21 cellular contexts compared by ENCODE assay signal in the genomic region with DNA sequence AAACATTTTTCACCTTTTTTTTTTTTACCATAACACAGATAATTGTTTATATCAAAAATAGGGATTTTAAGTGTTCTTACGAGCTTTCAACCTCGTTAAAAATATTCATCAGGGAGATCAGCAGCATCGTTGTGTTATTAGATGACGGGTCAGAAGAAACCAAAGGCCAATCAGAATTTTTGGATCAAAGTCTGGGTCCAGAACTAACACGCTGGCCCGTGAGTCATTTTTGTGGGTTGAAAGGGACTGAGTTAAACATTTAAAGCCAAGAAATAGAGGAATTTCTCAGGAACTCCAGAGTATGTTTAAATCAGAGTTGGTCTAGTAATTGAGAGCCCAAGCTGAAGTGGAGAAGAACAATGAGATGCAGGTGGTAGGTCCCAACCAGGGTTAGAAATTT.
"Had no signal": no experiment of that assay in that cellular context is flagged by ENCODE, and none has a peak within 500 bp of the region (broad histone marks: within the 10 kb centered on the region; RNA-seq: fewer than 3 reads in every experiment).

No MANE protein-coding gene starts in this region.

- FAIRE-seq: astrocyte had no signal

- H3K27ac Mint-ChIP-seq: activated CD8-positive, alpha-beta T cell treated with anti-CD3 and anti-CD28 coated beads, Interleukin-2, amount 10 ng/mL, durations not matched to agents 7 days and 5 days; activated naive CD4-positive, alpha-beta T cell treated with anti-CD3 and anti-CD28 coated beads for 36 hours; activated naive CD8-positive, alpha-beta T cell; activated T-cell treated with anti-CD3 and anti-CD28 coated beads, Interleukin-2, amount 50 U/mL, for 24 hours; activated T-helper 1 cell treated with anti-CD3 and anti-CD28 coated beads, Interleukin-12 subunit alpha, Interleukin-12 subunit beta, Interleukin-2, Interleukin-4 antibody, amounts not matched to agents 30 ng/mL and 10 ng/mL and 1 ng/mL, durations not matched to agents 14 hours and 24 hours and 36 hours; T-helper 1 cell treated with Interleukin-12 subunit alpha and Interleukin-12 subunit beta and Interleukin-4 antibody, amounts not matched to agents 30 μg/mL and 1 μg/mL, for 36 hours had no signal

- H3K9me3 Mint-ChIP-seq: activated naive CD4-positive, alpha-beta T cell treated with anti-CD3 and anti-CD28 coated beads for 36 hours; activated T-helper 1 cell treated with anti-CD3 and anti-CD28 coated beads, Interleukin-12 subunit alpha, Interleukin-12 subunit beta, Interleukin-2, Interleukin-4 antibody, amounts not matched to agents 30 ng/mL and 10 ng/mL and 1 ng/mL, durations not matched to agents 14 hours and 24 hours and 36 hours; T-helper 1 cell treated with Interleukin-12 subunit alpha and Interleukin-12 subunit beta and Interleukin-4 antibody, amounts not matched to agents 30 μg/mL and 1 μg/mL, for 36 hours had no signal

- H3K36me3 Mint-ChIP-seq: activated naive CD8-positive, alpha-beta T cell had no signal

- H3K27ac ChIP-seq: brain microvascular endothelial cell, cardiac muscle cell, PC-9 had no signal

- H3K36me3 ChIP-seq: brain microvascular endothelial cell, cardiac muscle cell had no signal

- DNase-seq: activated CD4-positive, alpha-beta T cell treated with anti-CD3 and anti-CD28 coated beads for 4 hours; activated CD8-positive, alpha-beta T cell treated with anti-CD3 and anti-CD28 coated beads, Interleukin-2, amount 10 ng/mL, durations not matched to agents 7 days and 5 days; activated effector memory CD4-positive, alpha-beta T cell treated with Interleukin-2 at 50 U/mL for 16 hours; activated naive CD4-positive, alpha-beta T cell treated with anti-CD3 and anti-CD28 coated beads for 36 hours; activated T-cell treated with anti-CD3 and anti-CD28 coated beads, Interleukin-2, amount 50 U/mL, for 24 hours; amygdala; brain microvascular endothelial cell; MM.1S; NCI-H1105; NCI-H1436; NCI-H1694 treated with DMSO at 0.1 percent for 48 hours; NCI-H2029 treated with DMSO at 0.1 percent for 48 hours; NCI-H510A treated with DMSO at 0.1 percent for 48 hours; NCI-H69; PC-9; SHP77 treated with DMSO at 0.1 percent for 48 hours had no signal

- H3K27me3 ChIP-seq: brain microvascular endothelial cell, cardiac muscle cell had no signal

- H3K4me2 ChIP-seq: PC-9 had no signal

- H3K4me3 Mint-ChIP-seq: activated CD8-positive, alpha-beta T cell treated with anti-CD3 and anti-CD28 coated beads, Interleukin-2, amount 10 ng/mL, durations not matched to agents 7 days and 5 days; activated naive CD4-positive, alpha-beta T cell treated with anti-CD3 and anti-CD28 coated beads for 36 hours; activated naive CD8-positive, alpha-beta T cell; activated T-cell treated with anti-CD3 and anti-CD28 coated beads, Interleukin-2, amount 50 U/mL, for 24 hours; activated T-helper 1 cell treated with anti-CD3 and anti-CD28 coated beads, Interleukin-12 subunit alpha, Interleukin-12 subunit beta, Interleukin-2, Interleukin-4 antibody, amounts not matched to agents 30 ng/mL and 10 ng/mL and 1 ng/mL, durations not matched to agents 14 hours and 24 hours and 36 hours; T-helper 1 cell treated with Interleukin-12 subunit alpha and Interleukin-12 subunit beta and Interleukin-4 antibody, amounts not matched to agents 30 μg/mL and 1 μg/mL, for 36 hours had no signal

- H3K27me3 Mint-ChIP-seq: activated naive CD8-positive, alpha-beta T cell; activated T-cell treated with anti-CD3 and anti-CD28 coated beads, Interleukin-2, amount 50 U/mL, for 24 hours had no signal

- H2AFZ ChIP-seq: PC-9 had no signal

- H3K4me3 ChIP-seq: cardiac muscle cell, PC-9 had no signal
